1 cellular context compared by ENCODE assay signal in genomic region chr6:6927437-6928361, GRCh38.
TF ChIP-seq lines count a peak whose summit lies in the region.

No MANE protein-coding gene starts in this region.

TF ChIP-seq in GM12878, 131 proteins besides CTCF, POLR2A, EP300 and RAD21 (continued from another document):
- TF ChIP-seq PRDM15 (CRISPR knock-in tag; IDR thresholded peaks at IDR 0.05) (no peak), KAT2A (conservative IDR thresholded peaks at IDR 0.05; ENCODE audit: control insufficient read depth, low read depth, low read length) (no peak), ZBTB4 (CRISPR knock-in tag; IDR thresholded peaks at IDR 0.05) (no peak), NFYA (IDR thresholded peaks at IDR 0.05; ENCODE audit: borderline replicate concordance, low read depth, low read length) (no peak), ZSCAN29 (IDR thresholded peaks at IDR 0.05) (no peak), STAT1 (conservative IDR thresholded peaks at IDR 0.05) (no peak), TCF12 (IDR thresholded peaks at IDR 0.05; ENCODE audit: low read depth, low read length) (no peak), E4F1 (IDR thresholded peaks at IDR 0.05; ENCODE audit: borderline replicate concordance, partially characterized antibody) (no peak), MYC (IDR thresholded peaks at IDR 0.05; ENCODE audit: insufficient read depth, insufficient read length, insufficient replicate concordance, low read length, severe bottlenecking) (no peak)
